10 cellular contexts compared by ENCODE assay signal in genomic region chr6:32840604-32841246, GRCh38. TPM values are rescaled to one million over a fixed set of nuclear protein-coding genes. Genes with fewer than 3 reads are reported as not detected.
DNase-seq lines count a peak whose midpoint lies in the region; ATAC-seq and TF ChIP-seq lines count a peak whose summit lies in the region.
"Had no signal": no experiment of that assay in that cellular context is flagged by ENCODE, and none has a peak within 500 bp of the region (broad histone marks: within the 10 kb centered on the region; RNA-seq: fewer than 3 reads in every experiment).

No MANE protein-coding gene starts in this region.

- H3K27me3 Mint-ChIP-seq in CD4-positive, CD25-positive, alpha-beta regulatory T cell, result peaks cover 4% of the 10 kb centered on the region
- H3K27me3 Mint-ChIP-seq in naive thymus-derived CD4-positive, alpha-beta T cell, result no peaks in the 10 kb centered on the region

- peak; percentile 50 for TF ChIP-seq POLR2A in GM15510 (IDR thresholded peaks at IDR 0.05; ENCODE audit: borderline replicate concordance, extremely low read depth, insufficient read length)

- POLR2A ChIA-PET in naive thymus-derived CD4-positive, alpha-beta T cell (lab: Charles Lee), result interaction anchor here (0.7 to 11.4 kb wide), 12 partner anchors 9 to 577 kb away, joined by 3 to 662 read pairs (median 4); partner anchors contain the start of genes BRD2, CUTA, HLA-DMB and PSMB9

- CTCF ChIA-PET in naive thymus-derived CD4-positive, alpha-beta T cell (lab: Charles Lee), result interaction anchor here (6.7 to 9.7 kb wide), 2 partner anchors 16 to 27 kb away, joined by 177 to 241 read pairs; partner anchors contain the start of genes PSMB9 and TAP1

- H3K4me3 ChIP-seq in CD4-positive, CD25-positive, alpha-beta regulatory T cell (ENCODE audit: low read depth, low read length), result peak overlapping the region; percentile 43
- peak overlapping the region; percentile 15 for H3K4me3 ChIP-seq in naive thymus-derived CD4-positive, alpha-beta T cell (ENCODE audit: low read length)
- H3K4me3 ChIP-seq in right cardiac atrium (ENCODE audit: low read length), result no peak overlapping the region
- H3K4me3 ChIP-seq: coronary artery had no signal

- intact Hi-C loops in naive thymus-derived CD4-positive, alpha-beta T cell (cut with micrococcal nuclease), result loop anchor here (5.0 to 10.0 kb wide), 5 partner anchors 362 to 1397 kb away; partner anchors contain the start of genes ATF6B (in 1 of the 2), EHMT2 (in 1 of the 2), HMGA1 (in 1 of the 2) and HSD17B8 (in 1 of the 2)
- intact Hi-C loops in right cardiac atrium (cut with DNase I), result no loop called here

- peak in 2 of 3 donors; percentile 48 to 75 for DNase-seq in CD4-positive, CD25-positive, alpha-beta regulatory T cell
- peak; percentile 66 for DNase-seq in activated CD8-positive, alpha-beta memory T cell treated with anti-CD3 and anti-CD28 coated beads, Interleukin-2, amount 50 U/mL, for 48 hours
- DNase-seq in naive thymus-derived CD4-positive, alpha-beta T cell, result peak in 5 of 9 donors; percentile 10 to 26 (median 13)
- no peak for DNase-seq in NCI-H526 (lab: John Stamatoyannopoulos, UW)
- DNase-seq in right cardiac atrium, result no peak
- DNase-seq in NCI-H345 treated with DMSO at 0.1 percent for 48 hours (lab: John Stamatoyannopoulos, UW; ENCODE audit: unreplicated experiment), result no peak

- peak overlapping the region; percentile 96 to 99 (median 98) for H3K4me3 Mint-ChIP-seq in CD4-positive, CD25-positive, alpha-beta regulatory T cell
- peak overlapping the region; percentile 48 to 99 (median 80) for H3K4me3 Mint-ChIP-seq in naive thymus-derived CD4-positive, alpha-beta T cell

- no peaks in the 10 kb centered on the region for H3K27me3 ChIP-seq in CD4-positive, CD25-positive, alpha-beta regulatory T cell (ENCODE audit: control insufficient read depth, insufficient read depth, low read length)
- H3K27me3 ChIP-seq in naive thymus-derived CD4-positive, alpha-beta T cell (ENCODE audit: control insufficient read depth in 2 of 2, insufficient read depth in 2 of 2, low read length in 2 of 2), result no peaks in the 10 kb centered on the region
- H3K27me3 ChIP-seq in right cardiac atrium (ENCODE audit: control insufficient read depth, insufficient read depth), result no peaks in the 10 kb centered on the region

- peak overlapping the region; percentile 99 for H3K27ac ChIP-seq in CD4-positive, CD25-positive, alpha-beta regulatory T cell (ENCODE audit: insufficient read depth, low read length, poor library complexity, severe bottlenecking)
- peak overlapping the region; percentile 97 for H3K27ac ChIP-seq in naive thymus-derived CD4-positive, alpha-beta T cell (ENCODE audit: low read depth, low read length)
- H3K27ac ChIP-seq in right cardiac atrium (ENCODE audit: low read length), result no peak overlapping the region
- H3K27ac ChIP-seq: coronary artery had no signal

- peaks cover 25 to 75% (median 57%) of the 10 kb centered on the region in 4 donors for H3K4me1 Mint-ChIP-seq in CD4-positive, CD25-positive, alpha-beta regulatory T cell
- peaks cover 57 to 76% (median 66%) of the 10 kb centered on the region in 7 donors for H3K4me1 Mint-ChIP-seq in naive thymus-derived CD4-positive, alpha-beta T cell

- H3K9me3 Mint-ChIP-seq in CD4-positive, CD25-positive, alpha-beta regulatory T cell, result no peaks in the 10 kb centered on the region
- peaks cover 0 to 1% (median 0%) of the 10 kb centered on the region in 11 donors for H3K9me3 Mint-ChIP-seq in naive thymus-derived CD4-positive, alpha-beta T cell

- WGBS in right cardiac atrium, result 83% methylated on average over 9 of the region's 9 CpGs

- peak overlapping the region; percentile 85 to 100 (median 98) for H3K27ac Mint-ChIP-seq in CD4-positive, CD25-positive, alpha-beta regulatory T cell
- H3K27ac Mint-ChIP-seq in naive thymus-derived CD4-positive, alpha-beta T cell, result peak overlapping the region; percentile 81 to 100 (median 95)

- H3K36me3 ChIP-seq in CD4-positive, CD25-positive, alpha-beta regulatory T cell (ENCODE audit: control insufficient read depth, insufficient read depth, low read length), result peaks cover 32% of the 10 kb centered on the region
- H3K36me3 ChIP-seq in naive thymus-derived CD4-positive, alpha-beta T cell (ENCODE audit: control insufficient read depth in 2 of 3, insufficient read depth in 3 of 3, low read length in 3 of 3), result peaks cover 12 to 42% (median 24%) of the 10 kb centered on the region in 3 experiments

- H3K9me3 ChIP-seq in CD4-positive, CD25-positive, alpha-beta regulatory T cell (ENCODE audit: control insufficient read depth in 2 of 2, low read length in 2 of 2), result no peaks in the 10 kb centered on the region
- no peaks in the 10 kb centered on the region for H3K9me3 ChIP-seq in naive thymus-derived CD4-positive, alpha-beta T cell (ENCODE audit: control insufficient read depth in 2 of 3, low read length in 3 of 3)
- H3K9me3 ChIP-seq in right cardiac atrium (ENCODE audit: control insufficient read depth, low read length), result no peaks in the 10 kb centered on the region

- no peak for ATAC-seq in CD4-positive, CD25-positive, alpha-beta regulatory T cell (ENCODE audit: low read depth in 2 of 2)
- no peak for ATAC-seq in naive thymus-derived CD4-positive, alpha-beta T cell
- ATAC-seq in GM18867 (IDR thresholded peaks at IDR 0.05; ENCODE audit: unreplicated experiment), result no peak
- ATAC-seq in right cardiac atrium, result no peak

- H3K36me3 Mint-ChIP-seq in CD4-positive, CD25-positive, alpha-beta regulatory T cell, result peaks cover 54% of the 10 kb centered on the region
- peaks cover 13 to 72% (median 43%) of the 10 kb centered on the region in 5 donors for H3K36me3 Mint-ChIP-seq in naive thymus-derived CD4-positive, alpha-beta T cell

- H3K4me1 ChIP-seq in CD4-positive, CD25-positive, alpha-beta regulatory T cell (ENCODE audit: control insufficient read depth, insufficient read depth, low read length, poor library complexity, severe bottlenecking), result peaks cover 84% of the 10 kb centered on the region
- H3K4me1 ChIP-seq in naive thymus-derived CD4-positive, alpha-beta T cell (ENCODE audit: control insufficient read depth in 2 of 2, insufficient read depth in 2 of 2, low read length in 2 of 2), result peaks cover 52 to 61% of the 10 kb centered on the region in 2 donors
- peaks cover 5% of the 10 kb centered on the region for H3K4me1 ChIP-seq in right cardiac atrium (ENCODE audit: control insufficient read depth, insufficient read depth, low read length)

RNA-seq across cellular contexts. Expression of gene TAP2, which starts 2.2 kb away (rescaled TPM):
- 165 TPM for total RNA-seq in CD4-positive, CD25-positive, alpha-beta regulatory T cell
- polyA plus RNA-seq in CD4-positive, CD25-positive, alpha-beta regulatory T cell, result 10 to 100 TPM in 3 of 4 donors, 1 to 10 TPM in 1; 7.2 to 56.3 (median 31.9) TPM
- total RNA-seq in naive thymus-derived CD4-positive, alpha-beta T cell, result 100 to 1,000 TPM in 4 of 5 experiments, 10 to 100 TPM in 1; 84.3 to 243 (median 117) TPM
- 10 to 100 TPM; 26.4 to 36.4 TPM for polyA plus RNA-seq in naive thymus-derived CD4-positive, alpha-beta T cell
- 10 to 100 TPM; 17.0 to 23.3 (median 20.4) TPM for total RNA-seq in right cardiac atrium
- polyA plus RNA-seq in right cardiac atrium, result 11.2 TPM

RNA-seq across cellular contexts. Expression of gene PSMB8, which starts 3.1 kb away (rescaled TPM):
- 185 TPM for total RNA-seq in CD4-positive, CD25-positive, alpha-beta regulatory T cell
- polyA plus RNA-seq in CD4-positive, CD25-positive, alpha-beta regulatory T cell, result 100 to 1,000 TPM; 462 to 803 (median 547) TPM
- 100 to 1,000 TPM; 111 to 419 (median 115) TPM for total RNA-seq in naive thymus-derived CD4-positive, alpha-beta T cell
- polyA plus RNA-seq in naive thymus-derived CD4-positive, alpha-beta T cell, result 100 to 1,000 TPM; 322 to 378 TPM
- total RNA-seq in right cardiac atrium, result 10 to 100 TPM; 14.8 to 28.4 (median 18.8) TPM
- polyA plus RNA-seq in right cardiac atrium, result 23.0 TPM

RNA-seq across cellular contexts. Expression of gene TAP1, which starts 12.8 kb away (rescaled TPM):
- 220 TPM for total RNA-seq in CD4-positive, CD25-positive, alpha-beta regulatory T cell
- 100 to 1,000 TPM; 386 to 477 (median 440) TPM for polyA plus RNA-seq in CD4-positive, CD25-positive, alpha-beta regulatory T cell
- total RNA-seq in naive thymus-derived CD4-positive, alpha-beta T cell, result 100 to 1,000 TPM in 3 of 5 experiments, 10 to 100 TPM in 2; 92.1 to 500 (median 103) TPM
- 100 to 1,000 TPM; 162 to 274 TPM for polyA plus RNA-seq in naive thymus-derived CD4-positive, alpha-beta T cell
- 10 to 100 TPM; 15.7 to 25.0 (median 18.6) TPM for total RNA-seq in right cardiac atrium
- polyA plus RNA-seq in right cardiac atrium, result 20.1 TPM

RNA-seq across cellular contexts. Expression of gene PSMB9, which starts 13.3 kb away (rescaled TPM):
- 148 TPM for total RNA-seq in CD4-positive, CD25-positive, alpha-beta regulatory T cell
- polyA plus RNA-seq in CD4-positive, CD25-positive, alpha-beta regulatory T cell, result 100 to 1,000 TPM; 503 to 896 (median 615) TPM
- total RNA-seq in naive thymus-derived CD4-positive, alpha-beta T cell, result 100 to 1,000 TPM in 2 of 5 experiments, 10 to 100 TPM in 3; 70.3 to 452 (median 90.5) TPM
- polyA plus RNA-seq in naive thymus-derived CD4-positive, alpha-beta T cell, result 100 to 1,000 TPM; 385 to 389 TPM
- total RNA-seq in right cardiac atrium, result 10 to 100 TPM in 3 of 4 donors, 1 to 10 TPM in 1; 8.2 to 22.7 (median 14.7) TPM
- 17.1 TPM for polyA plus RNA-seq in right cardiac atrium

RNA-seq across cellular contexts. Expression of gene HLA-DOB, which starts 23.9 kb away (rescaled TPM):
- 6.8 TPM for total RNA-seq in CD4-positive, CD25-positive, alpha-beta regulatory T cell
- polyA plus RNA-seq in CD4-positive, CD25-positive, alpha-beta regulatory T cell, result 1 to 10 TPM in 2 of 4 donors, under 1 TPM in 2; 0.31 to 4.3 (median 1.6) TPM
- total RNA-seq in naive thymus-derived CD4-positive, alpha-beta T cell, result 1 to 10 TPM; 1.7 to 7.7 (median 4.9) TPM
- under 1 TPM; 0.48 to 0.57 TPM for polyA plus RNA-seq in naive thymus-derived CD4-positive, alpha-beta T cell
- under 1 TPM in 2 of 4 donors, not detected in 2; 0.20 to 0.22 TPM for total RNA-seq in right cardiac atrium
- polyA plus RNA-seq in right cardiac atrium, result 0.20 TPM
- total RNA-seq: skeletal muscle tissue had no signal

Comparison
In these comparisons a context has a peak if more than half of its experiments do, and no peak if none do; other contexts are left out.
1. DNase-seq: peak in CD4-positive, CD25-positive, alpha-beta regulatory T cell (2 of 3), activated CD8-positive, alpha-beta memory T cell treated with anti-CD3 and anti-CD28 coated beads, Interleukin-2, amount 50 U/mL, for 48 hours (single experiment) and naive thymus-derived CD4-positive, alpha-beta T cell (5 of 9); none in NCI-H526 (0 of 2), right cardiac atrium (0 of 3) and NCI-H345 treated with DMSO at 0.1 percent for 48 hours (single experiment).
2. intact Hi-C loops: an anchor here in naive thymus-derived CD4-positive, alpha-beta T cell (5.0 to 10.0 kb wide); none called in right cardiac atrium.